ENCODE assay signal across 17 cellular contexts in the genomic region with DNA sequence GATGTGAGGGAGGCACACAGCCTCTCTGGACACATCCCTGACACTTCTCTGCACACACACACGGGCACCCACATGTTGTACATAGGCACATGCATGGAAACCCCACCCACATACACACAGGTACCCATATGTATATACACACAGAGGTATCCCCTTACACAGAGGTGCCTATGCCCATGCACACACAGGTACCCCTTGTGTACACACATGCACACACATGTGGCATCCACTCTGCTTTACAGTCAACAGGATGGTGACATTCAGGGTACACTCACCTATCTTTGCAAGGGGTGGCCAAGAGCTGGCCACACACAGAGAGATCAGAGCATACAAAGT. TPM values are rescaled to one million over a fixed set of nuclear protein-coding genes. Genes with fewer than 3 reads are reported as not detected.
DNase-seq lines count a peak whose midpoint lies in the region; ATAC-seq and TF ChIP-seq lines count a peak whose summit lies in the region.
"Had no signal": no experiment of that assay in that cellular context is flagged by ENCODE, and none has a peak within 500 bp of the region (broad histone marks: within the 10 kb centered on the region; RNA-seq: fewer than 3 reads in every experiment).

No MANE protein-coding gene starts in this region.

- no peak overlapping the region for H3K4me3 ChIP-seq in Caco-2 (ENCODE audit: low read depth, low read length)

- H3K4me1 ChIP-seq in Caco-2: no peaks in the 10 kb centered on the region
- H3K4me1 ChIP-seq: parathyroid adenoma had no signal

- no peaks in the 10 kb centered on the region for H3K36me3 ChIP-seq in Caco-2 (ENCODE audit: control insufficient read depth, insufficient read depth, low read length)
- H3K36me3 ChIP-seq: SJSA1 had no signal

- H3K27ac Mint-ChIP-seq in Caco-2 (ENCODE audit: unreplicated experiment) (no peak overlapping the region), WTC11 (no peak overlapping the region), glutamatergic neuron (ENCODE audit: unreplicated experiment) (no peak overlapping the region), neural crest cell (ENCODE audit: unreplicated experiment) (no peak overlapping the region)
- H3K27ac Mint-ChIP-seq: activated T-helper 2 cell treated with anti-CD3 and anti-CD28 coated beads, Interferon-gamma antibody, Interleukin-2, Interleukin-4, amounts not matched to agents 10 μg/mL and 5 μg/mL and 100 μg/mL, durations not matched to agents 14 hours and 24 hours and 36 hours; T-helper 2 cell treated with Interferon-gamma antibody and Interleukin-4, amounts not matched to agents 5 μg/mL and 100 μg/mL, for 36 hours had no signal

- TF ChIP-seq CTCF in Caco-2 (IDR thresholded peaks at IDR 0.05; ENCODE audit: insufficient read depth in 1 of 2, low read depth in 1 of 2, low read length in 1 of 2, severe bottlenecking in 1 of 2, unreplicated experiment in 1 of 2): no peak
- no peak for TF ChIP-seq CTCF in WTC11 (IDR thresholded peaks at IDR 0.05)
- no peak for TF ChIP-seq CTCF in glutamatergic neuron (IDR thresholded peaks at IDR 0.05; ENCODE audit: partially characterized antibody, unreplicated experiment)
- no peak for TF ChIP-seq CTCF in neural crest cell (conservative IDR thresholded peaks at IDR 0.05)

- CTCF ChIA-PET in Caco-2 (lab: Charles Lee): interaction anchor here (1.0 kb wide), 1 partner anchor 236 kb away, joined by 5 read pairs; no protein-coding TSS in a partner anchor
- CTCF ChIA-PET in WTC11 (lab: Charles Lee): no interaction called here

- H3K36me3 Mint-ChIP-seq in Caco-2 (ENCODE audit: insufficient read depth, unreplicated experiment) (peaks cover 6% of the 10 kb centered on the region), WTC11 (no peaks in the 10 kb centered on the region), glutamatergic neuron (ENCODE audit: unreplicated experiment) (no peaks in the 10 kb centered on the region), neural crest cell (ENCODE audit: low read depth) (no peaks in the 10 kb centered on the region)

- ATAC-seq in WTC11 (no peak), GM19397 (IDR thresholded peaks at IDR 0.05; ENCODE audit: unreplicated experiment) (no peak), HG03378 (IDR thresholded peaks at IDR 0.05; ENCODE audit: unreplicated experiment) (no peak)
- ATAC-seq: left lobe of liver had no signal

- DNase-seq in Caco-2: no peak
- DNase-seq in WTC11 (ENCODE audit: low spot score): no peak
- DNase-seq in glutamatergic neuron: no peak
- no peak for DNase-seq in neural crest cell (ENCODE audit: low read depth, low spot score)
- DNase-seq in NCI-H446 (lab: John Stamatoyannopoulos, UW): no peak
- DNase-seq in glomerular visceral epithelial cell (ENCODE audit: extremely low spot score): no peak
- DNase-seq: activated CD4-positive, CD25-positive, alpha-beta regulatory T cell; Calu3; NCI-H1417 treated with DMSO at 0.1 percent for 48 hours; OCI-M1 had no signal

- no peaks in the 10 kb centered on the region for H3K9me3 ChIP-seq in Caco-2
- H3K9me3 ChIP-seq: SJSA1 had no signal

- POLR2A ChIA-PET in Caco-2 (lab: Charles Lee): no interaction called here
- POLR2A ChIA-PET in WTC11 (lab: Charles Lee): no interaction called here

- no TSS peak for BruUV-seq in Caco-2 (replicated peaks; lab: Mats Ljungman, UMichigan)

- H3K27me3 Mint-ChIP-seq in Caco-2 (ENCODE audit: insufficient read depth, unreplicated experiment) (no peaks in the 10 kb centered on the region), WTC11 (ENCODE audit: low read depth) (peaks cover 34% of the 10 kb centered on the region), glutamatergic neuron (ENCODE audit: unreplicated experiment) (peaks cover 4% of the 10 kb centered on the region), neural crest cell (ENCODE audit: low read depth) (peaks cover 12% of the 10 kb centered on the region)

- no peaks in the 10 kb centered on the region for H3K4me1 Mint-ChIP-seq in Caco-2 (ENCODE audit: low read depth, unreplicated experiment)
- H3K4me1 Mint-ChIP-seq in WTC11: no peaks in the 10 kb centered on the region
- H3K4me1 Mint-ChIP-seq in glutamatergic neuron (ENCODE audit: low read depth, unreplicated experiment): peaks cover 10% of the 10 kb centered on the region
- H3K4me1 Mint-ChIP-seq in neural crest cell: peaks cover 9% of the 10 kb centered on the region

- H3K9me3 Mint-ChIP-seq in Caco-2 (ENCODE audit: unreplicated experiment) (no peaks in the 10 kb centered on the region), WTC11 (no peaks in the 10 kb centered on the region), glutamatergic neuron (ENCODE audit: unreplicated experiment) (peaks cover 12% of the 10 kb centered on the region), neural crest cell (no peaks in the 10 kb centered on the region)
- H3K9me3 Mint-ChIP-seq: activated T-helper 2 cell treated with anti-CD3 and anti-CD28 coated beads, Interferon-gamma antibody, Interleukin-2, Interleukin-4, amounts not matched to agents 10 μg/mL and 5 μg/mL and 100 μg/mL, durations not matched to agents 14 hours and 24 hours and 36 hours; T-helper 2 cell treated with Interferon-gamma antibody and Interleukin-4, amounts not matched to agents 5 μg/mL and 100 μg/mL, for 36 hours had no signal

- no peaks in the 10 kb centered on the region for H3K27me3 ChIP-seq in Caco-2 (replicated peaks; ENCODE audit: control insufficient read depth, insufficient read depth, low read length)
- H3K27me3 ChIP-seq: SJSA1 had no signal

- H3K4me3 Mint-ChIP-seq in Caco-2 (ENCODE audit: unreplicated experiment): peak overlapping the region; percentile 75
- H3K4me3 Mint-ChIP-seq in WTC11: peak overlapping the region; percentile 62
- peak overlapping the region; percentile 70 for H3K4me3 Mint-ChIP-seq in glutamatergic neuron (ENCODE audit: unreplicated experiment)
- H3K4me3 Mint-ChIP-seq in neural crest cell: peak overlapping the region; percentile 79
- H3K4me3 Mint-ChIP-seq: T-helper 2 cell treated with Interferon-gamma antibody and Interleukin-4, amounts not matched to agents 5 μg/mL and 100 μg/mL, for 36 hours had no signal

- intact Hi-C loops in Caco-2 (cut with micrococcal nuclease; ENCODE audit: unreplicated experiment): no loop called here

TF ChIP-seq in WTC11, 78 proteins besides CTCF, POLR2A, EP300 and RAD21:
- no peak for TF ChIP-seq ZNF232 (CRISPR knock-in tag; IDR thresholded peaks at IDR 0.05)
- no peak for TF ChIP-seq CREB1 (CRISPR knock-in tag; IDR thresholded peaks at IDR 0.05)
- no peak for TF ChIP-seq TEAD1 (CRISPR knock-in tag; IDR thresholded peaks at IDR 0.05)
- no peak for TF ChIP-seq OVOL2 (CRISPR knock-in tag; IDR thresholded peaks at IDR 0.05; ENCODE audit: borderline replicate concordance)
- TF ChIP-seq, protein P1, sequence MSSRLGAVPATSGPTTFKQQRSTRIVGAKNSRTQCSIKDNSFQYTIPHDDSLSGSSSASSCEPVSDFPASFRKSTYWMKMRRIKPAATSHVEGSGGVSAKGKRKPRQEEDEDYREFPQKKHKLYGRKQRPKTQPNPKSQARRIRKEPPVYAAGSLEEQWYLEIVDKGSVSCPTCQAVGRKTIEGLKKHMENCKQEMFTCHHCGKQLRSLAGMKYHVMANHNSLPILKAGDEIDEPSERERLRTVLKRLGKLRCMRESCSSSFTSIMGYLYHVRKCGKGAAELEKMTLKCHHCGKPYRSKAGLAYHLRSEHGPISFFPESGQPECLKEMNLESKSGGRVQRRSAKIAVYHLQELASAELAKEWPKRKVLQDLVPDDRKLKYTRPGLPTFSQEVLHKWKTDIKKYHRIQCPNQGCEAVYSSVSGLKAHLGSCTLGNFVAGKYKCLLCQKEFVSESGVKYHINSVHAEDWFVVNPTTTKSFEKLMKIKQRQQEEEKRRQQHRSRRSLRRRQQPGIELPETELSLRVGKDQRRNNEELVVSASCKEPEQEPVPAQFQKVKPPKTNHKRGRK (CRISPR knock-in tag; IDR thresholded peaks at IDR 0.05; ENCODE audit: borderline replicate concordance): no peak
- TF ChIP-seq TCF7 (CRISPR knock-in tag; IDR thresholded peaks at IDR 0.05; ENCODE audit: low read depth): no peak
- TF ChIP-seq, protein P2, sequence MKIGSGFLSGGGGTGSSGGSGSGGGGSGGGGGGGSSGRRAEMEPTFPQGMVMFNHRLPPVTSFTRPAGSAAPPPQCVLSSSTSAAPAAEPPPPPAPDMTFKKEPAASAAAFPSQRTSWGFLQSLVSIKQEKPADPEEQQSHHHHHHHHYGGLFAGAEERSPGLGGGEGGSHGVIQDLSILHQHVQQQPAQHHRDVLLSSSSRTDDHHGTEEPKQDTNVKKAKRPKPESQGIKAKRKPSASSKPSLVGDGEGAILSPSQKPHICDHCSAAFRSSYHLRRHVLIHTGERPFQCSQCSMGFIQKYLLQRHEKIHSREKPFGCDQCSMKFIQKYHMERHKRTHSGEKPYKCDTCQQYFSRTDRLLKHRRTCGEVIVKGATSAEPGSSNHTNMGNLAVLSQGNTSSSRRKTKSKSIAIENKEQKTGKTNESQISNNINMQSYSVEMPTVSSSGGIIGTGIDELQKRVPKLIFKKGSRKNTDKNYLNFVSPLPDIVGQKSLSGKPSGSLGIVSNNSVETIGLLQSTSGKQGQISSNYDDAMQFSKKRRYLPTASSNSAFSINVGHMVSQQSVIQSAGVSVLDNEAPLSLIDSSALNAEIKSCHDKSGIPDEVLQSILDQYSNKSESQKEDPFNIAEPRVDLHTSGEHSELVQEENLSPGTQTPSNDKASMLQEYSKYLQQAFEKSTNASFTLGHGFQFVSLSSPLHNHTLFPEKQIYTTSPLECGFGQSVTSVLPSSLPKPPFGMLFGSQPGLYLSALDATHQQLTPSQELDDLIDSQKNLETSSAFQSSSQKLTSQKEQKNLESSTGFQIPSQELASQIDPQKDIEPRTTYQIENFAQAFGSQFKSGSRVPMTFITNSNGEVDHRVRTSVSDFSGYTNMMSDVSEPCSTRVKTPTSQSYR (CRISPR knock-in tag; IDR thresholded peaks at IDR 0.05): no peak

RNA-seq across cellular contexts. Expression of a gene that starts 59.5 kb away (rescaled TPM):
- 109 and 119 TPM in 2 replicates for total RNA-seq in Caco-2 (2022)
- total RNA-seq in WTC11 (2021): 63.9 to 74.9 TPM (median 68.7 TPM) in 3 replicates
- total RNA-seq in glutamatergic neuron (ENCODE audit: unreplicated experiment): 118 TPM
- 154 and 159 TPM in 2 replicates for total RNA-seq in neural crest cell
